In the genomic region with DNA sequence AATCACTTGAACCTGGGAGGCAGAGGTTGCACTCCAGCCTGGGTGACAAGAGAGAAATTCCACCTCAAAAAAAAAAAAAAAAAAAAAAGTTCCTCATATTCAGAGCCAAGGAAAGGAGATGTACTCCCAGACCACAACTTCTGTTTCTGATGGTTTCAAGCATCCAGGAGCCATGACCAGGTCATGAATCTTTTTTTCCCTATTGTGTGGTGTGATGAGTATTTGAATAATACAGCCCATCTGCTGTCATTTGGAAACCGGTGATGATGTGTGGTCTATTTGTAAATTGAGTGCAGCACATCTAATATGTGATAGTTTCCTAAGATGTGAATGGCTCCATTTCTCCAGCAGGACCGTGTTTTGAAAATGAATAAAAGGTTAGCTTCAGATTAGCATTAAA, we compare ENCODE assay signal across 18 cellular contexts.
A peak's percentile ranks its signal among the peaks of the same experiment; 100 is the strongest.
DNase-seq lines count a peak whose midpoint lies in the region; TF ChIP-seq lines count a peak whose summit lies in the region.
"Had no signal": no experiment of that assay in that cellular context is flagged by ENCODE, and none has a peak within 500 bp of the region (broad histone marks: within the 10 kb centered on the region; RNA-seq: fewer than 3 reads in every experiment).

No MANE protein-coding gene starts in this region.

- H3K4me1 Mint-ChIP-seq in T-helper 2 cell treated with Interferon-gamma antibody and Interleukin-4, amounts not matched to agents 5 μg/mL and 100 μg/mL, for 36 hours (ENCODE audit: low read depth) = peaks cover 29% of the 10 kb centered on the region

- H3K4me3 Mint-ChIP-seq in T-helper 2 cell treated with Interferon-gamma antibody and Interleukin-4, amounts not matched to agents 5 μg/mL and 100 μg/mL, for 36 hours = no peak overlapping the region
- H3K4me3 Mint-ChIP-seq: H9; T-helper 1 cell treated with Interleukin-12 subunit alpha and Interleukin-12 subunit beta and Interleukin-4 antibody, amounts not matched to agents 30 μg/mL and 1 μg/mL, for 36 hours had no signal

- H3K9me3 Mint-ChIP-seq in T-helper 2 cell treated with Interferon-gamma antibody and Interleukin-4, amounts not matched to agents 5 μg/mL and 100 μg/mL, for 36 hours = no peaks in the 10 kb centered on the region
- H3K9me3 Mint-ChIP-seq: H9; T-helper 1 cell treated with Interleukin-12 subunit alpha and Interleukin-12 subunit beta and Interleukin-4 antibody, amounts not matched to agents 30 μg/mL and 1 μg/mL, for 36 hours had no signal

- peak overlapping the region; percentile 34 for H3K27ac Mint-ChIP-seq in T-helper 2 cell treated with Interferon-gamma antibody and Interleukin-4, amounts not matched to agents 5 μg/mL and 100 μg/mL, for 36 hours
- H3K27ac Mint-ChIP-seq: H9; T-helper 1 cell treated with Interleukin-12 subunit alpha and Interleukin-12 subunit beta and Interleukin-4 antibody, amounts not matched to agents 30 μg/mL and 1 μg/mL, for 36 hours had no signal

- no peaks in the 10 kb centered on the region for H3K27me3 Mint-ChIP-seq in T-helper 2 cell treated with Interferon-gamma antibody and Interleukin-4, amounts not matched to agents 5 μg/mL and 100 μg/mL, for 36 hours (ENCODE audit: low read depth)

- in situ Hi-C loops in GM13976 (cut with MboI; ENCODE audit: low sequenced_read_pairs, unreplicated experiment) = no loop called here

- DNase-seq in T-helper 2 cell treated with Interferon-gamma antibody and Interleukin-4, amounts not matched to agents 5 μg/mL and 100 μg/mL, for 36 hours (ENCODE audit: low spot score) = no peak
- no peak for DNase-seq in T-helper 2 cell
- peak; percentile 72 for DNase-seq in GM13976 (ENCODE audit: low spot score)
- peak; percentile 22 for DNase-seq in SKM-1 (lab: John Stamatoyannopoulos, UW; ENCODE audit: unreplicated experiment)
- DNase-seq in medulla oblongata (ENCODE audit: extremely low spot score) = peak; percentile 27
- no peak for DNase-seq in D341Med (ENCODE audit: low spot score)
- DNase-seq in NCI-H1048 (lab: John Stamatoyannopoulos, UW) = no peak
- no peak for DNase-seq in cortex of kidney (lab: John Stamatoyannopoulos, UW)
- DNase-seq: 8988T; adrenal gland; GDM1; H9; mesendoderm; NCI-H1694; NCI-H526; right lobe of liver; stimulated activated CD4-positive, alpha-beta T cell treated with anti-CD3 and anti-CD28 coated beads, Interleukin-4, amount 100 ng/mL, for 4 hours had no signal

- TF ChIP-seq CTCF in GM13976 (IDR thresholded peaks at IDR 0.05; ENCODE audit: borderline replicate concordance, control extremely low read depth, extremely low read depth, insufficient read depth, missing control alignments) = no peak

- peaks cover 54% of the 10 kb centered on the region for H3K36me3 Mint-ChIP-seq in T-helper 2 cell treated with Interferon-gamma antibody and Interleukin-4, amounts not matched to agents 5 μg/mL and 100 μg/mL, for 36 hours (ENCODE audit: low read depth)

Comparison
In these comparisons a context has a peak if more than half of its experiments do, and no peak if none do; other contexts are left out.
1. DNase-seq: peak in GM13976 (single experiment), SKM-1 (single experiment) and medulla oblongata (single experiment); none in T-helper 2 cell treated with Interferon-gamma antibody and Interleukin-4, amounts not matched to agents 5 μg/mL and 100 μg/mL, for 36 hours (single experiment), T-helper 2 cell (0 of 5), D341Med (single experiment), NCI-H1048 (single experiment) and cortex of kidney (single experiment).